In genomic region chr6:167153523-167153959, GRCh38 we compare ENCODE assay signal across 10 cellular contexts. TPM values are rescaled to one million over a fixed set of nuclear protein-coding genes. Genes with fewer than 3 reads are reported as not detected.
DNase-seq lines count a peak whose midpoint lies in the region; ATAC-seq and TF ChIP-seq lines count a peak whose summit lies in the region.
"Had no signal": no experiment of that assay in that cellular context is flagged by ENCODE, and none has a peak within 500 bp of the region (broad histone marks: within the 10 kb centered on the region; RNA-seq: fewer than 3 reads in every experiment).

No MANE protein-coding gene starts in this region.

- H3K27me3 ChIP-seq in PC-3 (ENCODE audit: low read length) = peaks cover 77% of the 10 kb centered on the region
- H3K27me3 ChIP-seq in right lobe of liver = no peaks in the 10 kb centered on the region
- H3K27me3 ChIP-seq: BLaER1 had no signal

- POLR2A ChIA-PET in PC-3 (lab: Charles Lee; ENCODE audit: unreplicated experiment) = interaction anchor here (0.7 kb wide), 1 partner anchor 85 kb away, joined by 6 read pairs; no protein-coding TSS in a partner anchor

- no peak for DNase-seq in activated T-cell treated with anti-CD3 and anti-CD28 coated beads, Interleukin-2, amount 50 U/mL, for 72 hours
- no peak for DNase-seq in activated T-cell treated with anti-CD3 and anti-CD28 coated beads, Interleukin-2, amount 50 U/mL, for 48 hours
- DNase-seq in PC-3 (peak; percentile 5), right lobe of liver (no peak), sciatic nerve (ENCODE audit: low spot score) (no peak), progenitor cell of endocrine pancreas (ENCODE audit: low spot score, unreplicated experiment) (no peak), NCI-H1694 treated with DMSO at 0.1 percent for 48 hours (lab: John Stamatoyannopoulos, UW) (no peak)

- 37% methylated on average over 11 of the region's 13 CpGs for WGBS in right lobe of liver (ENCODE audit: insufficient coverage, low coverage, low lambda C conversion rate, missing lambda C conversion rate)

- peak; percentile 7 to 41 for ATAC-seq in activated T-cell treated with anti-CD3 and anti-CD28 coated beads, Interleukin-2, amount 50 U/mL, for 72 hours (replicated peaks in 1 of 2)
- ATAC-seq in HG02852 (IDR thresholded peaks at IDR 0.05; ENCODE audit: unreplicated experiment) = peak; percentile 56
- no peak for ATAC-seq in PC-3
- ATAC-seq in right lobe of liver = peak; percentile 42 to 85 (median 64)
- no peak for ATAC-seq in sciatic nerve

- H3K4me2 ChIP-seq in PC-3 (ENCODE audit: low read length) = no peak overlapping the region
- H3K4me2 ChIP-seq: BLaER1 had no signal

- H3K4me1 Mint-ChIP-seq in activated T-cell treated with anti-CD3 and anti-CD28 coated beads, Interleukin-2, amount 50 U/mL, for 72 hours (ENCODE audit: low read depth) = peaks cover 24% of the 10 kb centered on the region
- no peaks in the 10 kb centered on the region for H3K4me1 Mint-ChIP-seq in progenitor cell of endocrine pancreas (ENCODE audit: low read depth)

- no peak overlapping the region for H2AFZ ChIP-seq in PC-3 (ENCODE audit: low read length)

- H3K9me3 ChIP-seq in PC-3 (ENCODE audit: low read length) = no peaks in the 10 kb centered on the region
- no peaks in the 10 kb centered on the region for H3K9me3 ChIP-seq in right lobe of liver
- H3K9me3 ChIP-seq: BLaER1 had no signal

- TF ChIP-seq CTCF in PC-3 (conservative IDR thresholded peaks at IDR 0.05; ENCODE audit: low read depth, low read length) = no peak
- TF ChIP-seq CTCF in right lobe of liver (IDR thresholded peaks at IDR 0.05) = no peak
- no peak for TF ChIP-seq CTCF in progenitor cell of endocrine pancreas (IDR thresholded peaks at IDR 0.05; ENCODE audit: unreplicated experiment)

- no peak overlapping the region for H3K9ac ChIP-seq in PC-3 (ENCODE audit: low read length)
- H3K9ac ChIP-seq: BLaER1 had no signal

- H3F3A ChIP-seq in PC-3 (ENCODE audit: low read length, unreplicated experiment) = no peaks in the 10 kb centered on the region

- CTCF ChIA-PET in PC-3 (lab: Charles Lee) = no interaction called here

- H3K4me1 ChIP-seq in PC-3 (ENCODE audit: insufficient read depth, low read length) = no peaks in the 10 kb centered on the region
- no peaks in the 10 kb centered on the region for H3K4me1 ChIP-seq in right lobe of liver

- H3K27ac Mint-ChIP-seq in activated T-cell treated with anti-CD3 and anti-CD28 coated beads, Interleukin-2, amount 50 U/mL, for 72 hours = peak overlapping the region; percentile 60
- no peak overlapping the region for H3K27ac Mint-ChIP-seq in progenitor cell of endocrine pancreas

- H3K27me3 Mint-ChIP-seq in activated T-cell treated with anti-CD3 and anti-CD28 coated beads, Interleukin-2, amount 50 U/mL, for 72 hours (ENCODE audit: low read depth) = peaks cover 18% of the 10 kb centered on the region
- peaks cover 16% of the 10 kb centered on the region for H3K27me3 Mint-ChIP-seq in progenitor cell of endocrine pancreas

- H3K9me3 Mint-ChIP-seq in activated T-cell treated with anti-CD3 and anti-CD28 coated beads, Interleukin-2, amount 50 U/mL, for 72 hours = peaks cover 0 to 2% of the 10 kb centered on the region in 2 donors
- H3K9me3 Mint-ChIP-seq in progenitor cell of endocrine pancreas (ENCODE audit: low read depth) = no peaks in the 10 kb centered on the region

- H3K36me3 ChIP-seq in PC-3 (ENCODE audit: low read depth, low read length) = no peaks in the 10 kb centered on the region
- H3K36me3 ChIP-seq in right lobe of liver = no peaks in the 10 kb centered on the region
- H3K36me3 ChIP-seq: BLaER1 had no signal

- H3K4me3 Mint-ChIP-seq in activated T-cell treated with anti-CD3 and anti-CD28 coated beads, Interleukin-2, amount 50 U/mL, for 72 hours = peak overlapping the region in 1 of 2 donors; percentile 74
- H3K4me3 Mint-ChIP-seq in progenitor cell of endocrine pancreas (ENCODE audit: low read depth) = no peak overlapping the region

- H3K36me3 Mint-ChIP-seq in activated T-cell treated with anti-CD3 and anti-CD28 coated beads, Interleukin-2, amount 50 U/mL, for 72 hours (ENCODE audit: insufficient read depth in 2 of 2) = peaks cover 0 to 2% of the 10 kb centered on the region in 2 donors
- no peaks in the 10 kb centered on the region for H3K36me3 Mint-ChIP-seq in progenitor cell of endocrine pancreas (ENCODE audit: insufficient read depth)

- H3K79me2 ChIP-seq in PC-3 (ENCODE audit: low read length) = no peaks in the 10 kb centered on the region

- H3K27ac ChIP-seq in PC-3 (ENCODE audit: low read length) (no peak overlapping the region), right lobe of liver (no peak overlapping the region)
- H3K27ac ChIP-seq: BLaER1 had no signal

- H4K20me1 ChIP-seq in PC-3 (ENCODE audit: low read length) = no peaks in the 10 kb centered on the region
- H4K20me1 ChIP-seq: BLaER1 had no signal

- intact Hi-C loops in PC-3 (cut with micrococcal nuclease) = no loop called here
- intact Hi-C loops in right lobe of liver (cut with DNase I) = no loop called here
- intact Hi-C loops in sciatic nerve (cut with DNase I) = no loop called here

- no peak overlapping the region for H3K4me3 ChIP-seq in PC-3 (ENCODE audit: low read length)
- no peak overlapping the region for H3K4me3 ChIP-seq in right lobe of liver
- H3K4me3 ChIP-seq: BLaER1 had no signal

- no peaks in the 10 kb centered on the region for H3K9me2 ChIP-seq in PC-3 (replicated peaks; ENCODE audit: low read length)

- TF ChIP-seq POLR2A in right lobe of liver (IDR thresholded peaks at IDR 0.05) = no peak

- BruUV-seq in PC-3 (replicated peaks; lab: Mats Ljungman, UMichigan) = no TSS peak

RNA-seq across cellular contexts. Expression of gene GPR31, which starts 4.2 kb away (rescaled TPM):
- total RNA-seq in activated T-cell treated with anti-CD3 and anti-CD28 coated beads, Interleukin-2, amount 50 U/mL, for 72 hours = not detected
- total RNA-seq in PC-3 (2014; rRNA removed) (not detected in 2 replicates), right lobe of liver (not detected), sciatic nerve (not detected), progenitor cell of endocrine pancreas (not detected in 2 replicates)
- total RNA-seq: liver had no signal

RNA-seq across cellular contexts. Expression of gene CCR6, which starts 30.6 kb away (rescaled TPM):
- 1 to 10 TPM; 1.2 to 7.8 TPM for total RNA-seq in activated T-cell treated with anti-CD3 and anti-CD28 coated beads, Interleukin-2, amount 50 U/mL, for 72 hours
- not detected in 2 replicates for total RNA-seq in PC-3 (2014; rRNA removed)
- total RNA-seq in right lobe of liver = under 1 TPM in 3 of 6 experiments, not detected in 3; 0.06 to 0.58 (median 0.12) TPM
- not detected for total RNA-seq in sciatic nerve
- total RNA-seq in progenitor cell of endocrine pancreas = not detected in 2 replicates

Comparison
In these comparisons a context has a peak if more than half of its experiments do, and no peak if none do; other contexts are left out.
1. ATAC-seq: peak in activated T-cell treated with anti-CD3 and anti-CD28 coated beads, Interleukin-2, amount 50 U/mL, for 72 hours (2 of 2), HG02852 (single experiment) and right lobe of liver (4 of 4); none in PC-3 (single experiment) and sciatic nerve (single experiment).